Comparison of ENCODE assay signal across 13 cellular contexts in the genomic region with DNA sequence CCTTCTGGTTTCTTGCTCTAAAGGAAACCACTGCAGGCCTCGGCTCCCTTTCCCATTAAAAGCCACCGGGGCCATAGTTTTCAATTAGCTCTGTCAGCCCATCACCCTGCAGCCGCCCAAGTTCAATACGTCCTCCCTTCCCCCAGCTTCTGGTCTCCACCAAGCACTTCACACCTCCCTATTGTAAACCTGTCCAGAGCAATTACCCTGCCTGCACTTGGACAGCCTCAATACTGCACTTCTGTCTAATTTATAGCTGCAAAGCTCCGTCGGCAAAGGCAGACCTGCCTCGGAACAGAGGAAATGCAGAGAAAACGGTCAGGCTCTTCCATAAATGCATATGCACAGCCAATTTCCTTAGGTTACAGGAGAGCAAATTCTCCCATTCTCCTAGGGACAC. TPM values are rescaled to one million over a fixed set of nuclear protein-coding genes. Genes with fewer than 3 reads are reported as not detected.
A peak's percentile ranks its signal among the peaks of the same experiment; 100 is the strongest.
DNase-seq lines count a peak whose midpoint lies in the region; ATAC-seq, FAIRE-seq and TF ChIP-seq lines count a peak whose summit lies in the region.
"Had no signal": no experiment of that assay in that cellular context is flagged by ENCODE, and none has a peak within 500 bp of the region (broad histone marks: within the 10 kb centered on the region; RNA-seq: fewer than 3 reads in every experiment).

No MANE protein-coding gene starts in this region.

- H3K27ac ChIP-seq in esophagus muscularis mucosa (replicated peaks in 1 of 4) (peak overlapping the region; percentile 38 to 99 (median 92)), small intestine (ENCODE audit: low read depth in 1 of 2, low read length in 1 of 2) (peak overlapping the region in 1 of 2 donors; percentile 45)
- H3K27ac ChIP-seq: suprapubic skin had no signal

- no peak overlapping the region for H3K4me3 ChIP-seq in esophagus muscularis mucosa
- H3K4me3 ChIP-seq in small intestine (ENCODE audit: low read depth in 1 of 2, low read length in 2 of 2): no peak overlapping the region
- H3K4me3 ChIP-seq: suprapubic skin had no signal

- TF ChIP-seq POLR2A in esophagus muscularis mucosa (IDR thresholded peaks at IDR 0.05; ENCODE audit: low read depth): no peak

- ATAC-seq in GM18873 (IDR thresholded peaks at IDR 0.05; ENCODE audit: low FRiP score, unreplicated experiment): no peak
- no peak for ATAC-seq in GM19351 (IDR thresholded peaks at IDR 0.05; ENCODE audit: unreplicated experiment)

- DNase-seq in NCI-H2029 (lab: John Stamatoyannopoulos, UW) (peak; percentile 26), NCI-H2029 treated with DMSO at 0.1 percent for 48 hours (lab: John Stamatoyannopoulos, UW) (no peak), NCI-H69 (lab: John Stamatoyannopoulos, UW) (peak; percentile 84), esophagus muscularis mucosa (ENCODE audit: extremely low spot score) (no peak), small intestine (peak; percentile 60)
- no peak for DNase-seq in stimulated activated CD4-positive, alpha-beta T cell treated with anti-CD3 and anti-CD28 coated beads, Interleukin-4, amount 100 ng/mL, for 1 hour
- DNase-seq: 8988T; activated CD4-positive, alpha-beta memory T cell treated with anti-CD3 and anti-CD28 coated beads, Interleukin-2, amount 10 ng/mL, durations not matched to agents 7 days and 5 days; activated naive CD4-positive, alpha-beta T cell treated with anti-CD3 and anti-CD28 coated beads, Interleukin-2, amount 50 U/mL, for 16 hours had no signal

- intact Hi-C loops in esophagus muscularis mucosa (cut with DNase I): no loop called here

- no peak for TF ChIP-seq CTCF in esophagus muscularis mucosa (IDR thresholded peaks at IDR 0.05)

- TF ChIP-seq EP300 in esophagus muscularis mucosa (IDR thresholded peaks at IDR 0.05): no peak

- H3K27me3 ChIP-seq in esophagus muscularis mucosa (no peaks in the 10 kb centered on the region), small intestine (ENCODE audit: control insufficient read depth in 2 of 2, insufficient read depth in 2 of 2, low read length in 2 of 2) (no peaks in the 10 kb centered on the region)
- H3K27me3 ChIP-seq: suprapubic skin had no signal

- 62% methylated on average over 8 of the region's 8 CpGs for WGBS in esophagus muscularis mucosa
- WGBS in small intestine, 3 donors: 21 to 53% (median 35%) methylated on average over 8 of the region's 8 CpGs

- no peaks in the 10 kb centered on the region for H3K9me3 ChIP-seq in esophagus muscularis mucosa
- no peaks in the 10 kb centered on the region for H3K9me3 ChIP-seq in small intestine (ENCODE audit: control insufficient read depth, low read depth)
- H3K9me3 ChIP-seq: suprapubic skin had no signal

- FAIRE-seq in small intestine (lab: Jason Lieb, UNC): no peak
- FAIRE-seq: RCC 7860 had no signal

- H3K4me1 ChIP-seq in esophagus muscularis mucosa (peaks cover 81 to 100% (median 100%) of the 10 kb centered on the region in 4 donors), small intestine (ENCODE audit: control insufficient read depth in 2 of 2, insufficient read depth in 1 of 2, low read depth in 1 of 2, low read length in 1 of 2) (peaks cover 23 to 37% of the 10 kb centered on the region in 2 donors)

- H3K36me3 ChIP-seq in esophagus muscularis mucosa (no peaks in the 10 kb centered on the region), small intestine (ENCODE audit: control insufficient read depth in 2 of 2, insufficient read depth in 2 of 2, low read length in 2 of 2) (no peaks in the 10 kb centered on the region)
- H3K36me3 ChIP-seq: suprapubic skin had no signal

RNA-seq across cellular contexts. Expression of gene LRIG1, which starts 21.9 kb away (rescaled TPM):
- 100 to 1,000 TPM in 3 of 4 donors, 10 to 100 TPM in 1; 95.3 to 136 (median 131) TPM for total RNA-seq in esophagus muscularis mucosa
- 10 to 100 TPM in 1 of 3 donors, 1 to 10 TPM in 2; 3.5 to 39.3 (median 4.5) TPM for polyA plus RNA-seq in small intestine

Comparison
In these comparisons a context has a peak if more than half of its experiments do, and no peak if none do; other contexts are left out.
1. DNase-seq: peak in NCI-H2029 (single experiment), NCI-H69 (single experiment) and small intestine (single experiment); none in NCI-H2029 treated with DMSO at 0.1 percent for 48 hours (single experiment), esophagus muscularis mucosa (single experiment) and stimulated activated CD4-positive, alpha-beta T cell treated with anti-CD3 and anti-CD28 coated beads, Interleukin-4, amount 100 ng/mL, for 1 hour (single experiment).